ENCODE assay signal across 16 cellular contexts in the genomic region with DNA sequence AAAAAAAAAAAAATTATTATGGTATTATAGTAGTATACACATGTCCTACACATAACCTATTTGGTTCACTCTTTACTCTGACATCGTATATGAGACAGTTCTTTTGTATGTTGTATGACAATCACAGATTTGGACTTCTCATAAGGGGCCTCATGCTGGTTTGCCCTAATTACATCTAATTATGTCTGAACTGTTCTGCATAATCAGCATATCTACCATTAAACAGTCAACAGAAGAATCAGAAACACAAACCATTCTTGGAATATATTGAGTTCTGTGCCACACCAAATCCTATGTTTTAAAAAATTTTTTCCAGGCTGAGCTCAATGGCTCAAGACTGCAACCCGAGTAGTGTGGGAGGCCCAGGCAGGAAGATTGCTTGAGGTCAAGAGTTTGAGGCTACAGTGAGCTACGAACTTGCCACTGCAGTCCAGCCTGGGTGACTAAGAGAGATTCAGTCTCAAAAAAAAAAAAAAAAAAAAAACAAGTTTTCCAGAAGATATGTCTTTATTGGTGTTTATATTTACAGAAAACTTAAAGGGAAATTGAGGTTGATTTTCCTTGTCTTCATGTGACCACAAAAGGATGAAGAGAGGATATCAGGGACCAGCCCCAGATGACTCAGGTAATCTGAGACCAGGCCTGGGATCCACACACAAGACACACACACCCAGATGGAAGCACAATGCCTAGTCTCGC. TPM values are rescaled to one million over a fixed set of nuclear protein-coding genes. Genes with fewer than 3 reads are reported as not detected.
DNase-seq lines count a peak whose midpoint lies in the region; TF ChIP-seq lines count a peak whose summit lies in the region.
"Had no signal": no experiment of that assay in that cellular context is flagged by ENCODE, and none has a peak within 500 bp of the region (broad histone marks: within the 10 kb centered on the region; RNA-seq: fewer than 3 reads in every experiment).

No MANE protein-coding gene starts in this region.

- CTCF ChIA-PET in OCI-LY7 (lab: Charles Lee; ENCODE audit: unreplicated experiment), result interaction anchor here (0.7 kb wide), 1 partner anchor 8 kb away, joined by 3 read pairs; no protein-coding TSS in a partner anchor

- no peak overlapping the region for H3K4me3 ChIP-seq in OCI-LY7 (ENCODE audit: low read depth, low read length, poor library complexity, severe bottlenecking)
- no peak overlapping the region for H3K4me3 ChIP-seq in smooth muscle cell
- H3K4me3 ChIP-seq: esophagus squamous epithelium, psoas muscle had no signal

- TF ChIP-seq CTCF in OCI-LY7 (conservative IDR thresholded peaks at IDR 0.05; ENCODE audit: low read length), result no peak
- no peak for TF ChIP-seq CTCF in smooth muscle cell (IDR thresholded peaks at IDR 0.05; ENCODE audit: borderline replicate concordance, insufficient read depth, poor library complexity, severe bottlenecking)

- no peaks in the 10 kb centered on the region for H3F3A ChIP-seq in smooth muscle cell (ENCODE audit: low read depth)

- 90% methylated on average over 4 of the region's 4 CpGs for WGBS in smooth muscle cell (ENCODE audit: low lambda C conversion rate)

- H3K9ac ChIP-seq in smooth muscle cell (ENCODE audit: low read depth), result no peak overlapping the region

- H4K20me1 ChIP-seq in OCI-LY7 (ENCODE audit: insufficient read depth, low read length) (no peaks in the 10 kb centered on the region), smooth muscle cell (ENCODE audit: low read depth) (no peaks in the 10 kb centered on the region)

- H3K9me3 ChIP-seq in OCI-LY7 (ENCODE audit: low read length) (no peaks in the 10 kb centered on the region), smooth muscle cell (replicated peaks; ENCODE audit: low read depth) (no peaks in the 10 kb centered on the region)
- H3K9me3 ChIP-seq: esophagus squamous epithelium, psoas muscle had no signal

- H3K4me1 Mint-ChIP-seq in activated naive CD4-positive, alpha-beta T cell treated with anti-CD3 and anti-CD28 coated beads, Interleukin-2, amount 50 U/mL, for 24 hours, result peaks cover 27% of the 10 kb centered on the region
- H3K4me1 Mint-ChIP-seq in immature natural killer cell, result peaks cover 14 to 24% of the 10 kb centered on the region in 2 donors

- no peaks in the 10 kb centered on the region for H3K9me2 ChIP-seq in OCI-LY7 (ENCODE audit: insufficient read depth, low read length)

- H3K9me3 Mint-ChIP-seq in activated naive CD4-positive, alpha-beta T cell treated with anti-CD3 and anti-CD28 coated beads, Interleukin-2, amount 50 U/mL, for 24 hours, result peaks cover 9% of the 10 kb centered on the region
- H3K9me3 Mint-ChIP-seq in immature natural killer cell, result peaks cover 0 to 3% (median 0%) of the 10 kb centered on the region in 6 donors

- 0 out of 2 replicates have a peak, but pooled peaks cover 4% of the 10 kb centered on the region for H3K36me3 ChIP-seq in OCI-LY7 (ENCODE audit: insufficient read depth, low read length)
- no peaks in the 10 kb centered on the region for H3K36me3 ChIP-seq in smooth muscle cell (ENCODE audit: low read depth)
- H3K36me3 ChIP-seq: esophagus squamous epithelium had no signal

- intact Hi-C loops in OCI-LY7 (cut with micrococcal nuclease; ENCODE audit: unreplicated experiment), result loop anchor here (5.0 to 10.0 kb wide), 3 partner anchors 157 to 1290 kb away; a partner anchor contains a TSS

- H2AFZ ChIP-seq in OCI-LY7 (ENCODE audit: low read length) (peak overlapping the region; percentile 99; the same call in 1 of the 2 replicates), smooth muscle cell (ENCODE audit: low read depth) (peak overlapping the region; percentile 46)

- no peak for DNase-seq in activated naive CD4-positive, alpha-beta T cell treated with Interleukin-2 at 50 U/mL for 16 hours
- DNase-seq in OCI-LY7 (ENCODE audit: low spot score) (no peak), immature natural killer cell (no peak), smooth muscle cell (lab: John Stamatoyannopoulos, UW; ENCODE audit: unreplicated experiment) (no peak), NCI-H2081 treated with DMSO at 0.1 percent for 48 hours (lab: John Stamatoyannopoulos, UW) (no peak), EL (no peak), foreskin melanocyte (no peak)
- DNase-seq: activated CD4-positive, alpha-beta T cell treated with anti-CD3 and anti-CD28 coated beads, Interleukin-2, amount 50 U/mL, for 4 hours; dorsolateral prefrontal cortex; esophagus squamous epithelium; hippocampal formation; left cardiac atrium; NCI-H1092; psoas muscle; SHP77 had no signal

- H3K4me1 ChIP-seq in OCI-LY7 (ENCODE audit: insufficient read depth, low read length, poor library complexity, severe bottlenecking), result peaks cover 35% of the 10 kb centered on the region
- H3K4me1 ChIP-seq in smooth muscle cell (ENCODE audit: low read depth), result peaks cover 11% of the 10 kb centered on the region
- H3K4me1 ChIP-seq: psoas muscle had no signal

- POLR2A ChIA-PET in OCI-LY7 (lab: Charles Lee), result interaction anchor here (0.7 to 3.7 kb wide), 6 partner anchors 7 to 177 kb away, joined by 4 to 39 read pairs (median 8); a partner anchor contains a TSS

- no TSS peak for BruUV-seq in OCI-LY7 (replicated peaks; lab: Mats Ljungman, UMichigan)

- H3K27me3 Mint-ChIP-seq in activated naive CD4-positive, alpha-beta T cell treated with anti-CD3 and anti-CD28 coated beads, Interleukin-2, amount 50 U/mL, for 24 hours, result peaks cover 5% of the 10 kb centered on the region
- H3K27me3 Mint-ChIP-seq in immature natural killer cell (ENCODE audit: low read depth in 3 of 3), result peaks cover 5 to 7% (median 5%) of the 10 kb centered on the region in 3 donors

- H3K36me3 Mint-ChIP-seq in activated naive CD4-positive, alpha-beta T cell treated with anti-CD3 and anti-CD28 coated beads, Interleukin-2, amount 50 U/mL, for 24 hours, result peaks cover 7% of the 10 kb centered on the region
- no peaks in the 10 kb centered on the region for H3K36me3 Mint-ChIP-seq in immature natural killer cell

- peak overlapping the region; percentile 67 for H3K4me3 Mint-ChIP-seq in activated naive CD4-positive, alpha-beta T cell treated with anti-CD3 and anti-CD28 coated beads, Interleukin-2, amount 50 U/mL, for 24 hours
- peak overlapping the region; percentile 53 to 87 (median 62) for H3K4me3 Mint-ChIP-seq in immature natural killer cell

- no peaks in the 10 kb centered on the region for H3K27me3 ChIP-seq in smooth muscle cell (ENCODE audit: low read depth)

- H3K4me2 ChIP-seq in OCI-LY7 (ENCODE audit: low read length) (no peak overlapping the region), smooth muscle cell (no peak overlapping the region)

- H3K79me2 ChIP-seq in OCI-LY7 (ENCODE audit: insufficient read depth, low read depth, low read length) (peaks cover 19% of the 10 kb centered on the region; the same call in 1 of the 2 replicates), smooth muscle cell (ENCODE audit: low read depth) (no peaks in the 10 kb centered on the region)

- H3K27ac ChIP-seq in OCI-LY7 (ENCODE audit: low read depth, low read length, poor library complexity, severe bottlenecking), result no peak overlapping the region
- no peak overlapping the region for H3K27ac ChIP-seq in smooth muscle cell (ENCODE audit: low read depth)
- H3K27ac ChIP-seq: esophagus squamous epithelium, psoas muscle had no signal

- peak overlapping the region; percentile 27 for H3K27ac Mint-ChIP-seq in activated naive CD4-positive, alpha-beta T cell treated with anti-CD3 and anti-CD28 coated beads, Interleukin-2, amount 50 U/mL, for 24 hours
- H3K27ac Mint-ChIP-seq in immature natural killer cell, result no peak overlapping the region

RNA-seq across cellular contexts. Expression of a gene that starts 22.2 kb away (rescaled TPM):
- 2.8 and 3.1 TPM in 2 replicates for total RNA-seq in OCI-LY7 (2014; rRNA removed; shearing (Covaris generic))
- 5.2 and 6.1 TPM in 2 replicates for total RNA-seq in OCI-LY7 (2022)
- polyA plus RNA-seq in immature natural killer cell, result 1 to 10 TPM in 2 of 3 donors, not detected in 1; 1.8 to 2.5 TPM
- not detected in 2 replicates for total RNA-seq in smooth muscle cell
- polyA plus RNA-seq in smooth muscle cell, result not detected in 2 replicates
